8 cellular contexts compared by ENCODE assay signal in genomic region chr11:65625628-65626342, GRCh38. TPM values are rescaled to one million over a fixed set of nuclear protein-coding genes. Genes with fewer than 3 reads are reported as not detected.
A peak's percentile ranks its signal among the peaks of the same experiment; 100 is the strongest.
DNase-seq lines count a peak whose midpoint lies in the region; ATAC-seq and TF ChIP-seq lines count a peak whose summit lies in the region.

No MANE protein-coding gene starts in this region.

- H3K4me3 Mint-ChIP-seq in MCF 10A (ENCODE audit: unreplicated experiment): no peak overlapping the region
- H3K4me3 Mint-ChIP-seq in activated naive CD8-positive, alpha-beta T cell treated with anti-CD3 and anti-CD28 coated beads, Interleukin-2, amount 10 ng/mL, durations not matched to agents 7 days and 5 days: no peak overlapping the region

- no peaks in the 10 kb centered on the region for H3K9me3 Mint-ChIP-seq in MCF 10A (ENCODE audit: unreplicated experiment)
- no peaks in the 10 kb centered on the region for H3K9me3 Mint-ChIP-seq in activated naive CD8-positive, alpha-beta T cell treated with anti-CD3 and anti-CD28 coated beads, Interleukin-2, amount 10 ng/mL, durations not matched to agents 7 days and 5 days

- BruUV-seq in MCF 10A (replicated peaks; lab: Mats Ljungman, UMichigan): no TSS peak
- no TSS peak for BruUV-seq in OCI-LY7 (replicated peaks; lab: Mats Ljungman, UMichigan)

- no peaks in the 10 kb centered on the region for H3K4me1 Mint-ChIP-seq in MCF 10A (ENCODE audit: insufficient read depth, unreplicated experiment)
- H3K4me1 Mint-ChIP-seq in activated naive CD8-positive, alpha-beta T cell treated with anti-CD3 and anti-CD28 coated beads, Interleukin-2, amount 10 ng/mL, durations not matched to agents 7 days and 5 days: peaks cover 9% of the 10 kb centered on the region

- POLR2A ChIA-PET in MCF 10A (lab: Yijun Ruan, JAX): interaction anchor here (0.6 kb wide), 1 partner anchor 29 kb away, joined by 3 read pairs; no protein-coding TSS in a partner anchor
- POLR2A ChIA-PET in OCI-LY7 (lab: Charles Lee): no interaction called here
- POLR2A ChIA-PET in activated naive CD8-positive, alpha-beta T cell treated with anti-CD3 and anti-CD28 coated beads, Interleukin-2, amount 10 ng/mL, durations not matched to agents 7 days and 5 days (lab: Charles Lee): interaction anchor here (0.8 to 2.1 kb wide), 5 partner anchors 9 to 426 kb away, joined by 3 to 9 read pairs (median 4); partner anchors contain the start of genes MAP3K11, PCNX3 and SF3B2

- in situ Hi-C loops in T47D (cut with HindIII; ENCODE audit: low pct_unique_long_range_greater_than_20kb, low sequenced_read_pairs): no loop called here

- H3K27me3 Mint-ChIP-seq in MCF 10A (ENCODE audit: insufficient read depth, unreplicated experiment): no peaks in the 10 kb centered on the region
- no peaks in the 10 kb centered on the region for H3K27me3 Mint-ChIP-seq in activated naive CD8-positive, alpha-beta T cell treated with anti-CD3 and anti-CD28 coated beads, Interleukin-2, amount 10 ng/mL, durations not matched to agents 7 days and 5 days

- H3K36me3 ChIP-seq in OCI-LY7 (ENCODE audit: insufficient read depth, low read length) (peaks cover 93% of the 10 kb centered on the region), cardiac muscle cell (peaks cover 44% of the 10 kb centered on the region), sigmoid colon (peaks cover 43 to 99% (median 73%) of the 10 kb centered on the region in 4 donors)

- no peak for TF ChIP-seq EP300 in sigmoid colon (IDR thresholded peaks at IDR 0.05)

- no peak overlapping the region for H2AFZ ChIP-seq in OCI-LY7 (ENCODE audit: low read length)

- no peaks in the 10 kb centered on the region for H3K9me2 ChIP-seq in OCI-LY7 (ENCODE audit: insufficient read depth, low read length)

- ATAC-seq in activated naive CD8-positive, alpha-beta T cell treated with anti-CD3 and anti-CD28 coated beads, Interleukin-2, amount 10 ng/mL, durations not matched to agents 7 days and 5 days (ENCODE audit: low read depth): peak; percentile 81
- ATAC-seq in GM18511 (IDR thresholded peaks at IDR 0.05; ENCODE audit: unreplicated experiment) (no peak), GM21786 (IDR thresholded peaks at IDR 0.05; ENCODE audit: unreplicated experiment) (no peak)

- 58 to 73% methylated on average over 30 of the region's 30 CpGs for WGBS in sigmoid colon, 2 donors

- no peaks in the 10 kb centered on the region for H3K4me1 ChIP-seq in OCI-LY7 (ENCODE audit: insufficient read depth, low read length, poor library complexity, severe bottlenecking)
- no peaks in the 10 kb centered on the region for H3K4me1 ChIP-seq in cardiac muscle cell (ENCODE audit: low read depth)
- H3K4me1 ChIP-seq in sigmoid colon: peaks cover 0 to 5% (median 2%) of the 10 kb centered on the region in 4 donors

- intact Hi-C loops in MCF 10A (cut with micrococcal nuclease) (no loop called here), OCI-LY7 (cut with micrococcal nuclease; ENCODE audit: unreplicated experiment) (loop anchor here (1.0 to 5.0 kb wide), 2 partner anchors 37 to 82 kb away; partner anchors contain the start of gene RELA), sigmoid colon (cut with DNase I) (loop anchor here (5.0 to 10.0 kb wide), 2 partner anchors 82 to 189 kb away; no protein-coding TSS in a partner anchor)

- peaks cover 37% of the 10 kb centered on the region for H3K36me3 Mint-ChIP-seq in MCF 10A (ENCODE audit: insufficient read depth, unreplicated experiment)
- peaks cover 12% of the 10 kb centered on the region for H3K36me3 Mint-ChIP-seq in activated naive CD8-positive, alpha-beta T cell treated with anti-CD3 and anti-CD28 coated beads, Interleukin-2, amount 10 ng/mL, durations not matched to agents 7 days and 5 days

- H3K27me3 ChIP-seq in cardiac muscle cell: no peaks in the 10 kb centered on the region
- no peaks in the 10 kb centered on the region for H3K27me3 ChIP-seq in sigmoid colon

- H4K20me1 ChIP-seq in OCI-LY7 (ENCODE audit: insufficient read depth, low read length): no peaks in the 10 kb centered on the region

- DNase-seq in T47D (ENCODE audit: low read depth in 1 of 2, low spot score in 1 of 2) (peak; percentile 47 to 57), MCF 10A (ENCODE audit: unreplicated experiment) (no peak), OCI-LY7 (ENCODE audit: low spot score) (peak; percentile 55), cardiac muscle cell (ENCODE audit: low read depth in 1 of 2, low spot score in 1 of 2) (peak; percentile 50 to 64), sigmoid colon (no peak)
- DNase-seq in activated naive CD8-positive, alpha-beta T cell treated with anti-CD3 and anti-CD28 coated beads, Interleukin-2, amount 10 ng/mL, durations not matched to agents 7 days and 5 days: peak; percentile 73

- H3K27ac ChIP-seq in OCI-LY7 (ENCODE audit: low read depth, low read length, poor library complexity, severe bottlenecking): no peak overlapping the region
- no peak overlapping the region for H3K27ac ChIP-seq in cardiac muscle cell
- H3K27ac ChIP-seq in sigmoid colon: no peak overlapping the region

- CTCF ChIA-PET in MCF 10A (lab: Yijun Ruan, JAX): interaction anchor here (0.6 to 0.9 kb wide), 3 partner anchors 33 to 287 kb away, joined by 3 to 4 read pairs (median 3); no protein-coding TSS in a partner anchor
- CTCF ChIA-PET in OCI-LY7 (lab: Charles Lee; ENCODE audit: unreplicated experiment): interaction anchor here (1.2 kb wide), 1 partner anchor 13 kb away, joined by 5 read pairs; no protein-coding TSS in a partner anchor

- H3K9me3 ChIP-seq in OCI-LY7 (ENCODE audit: low read length): no peaks in the 10 kb centered on the region
- no peaks in the 10 kb centered on the region for H3K9me3 ChIP-seq in cardiac muscle cell (ENCODE audit: low read depth)
- H3K9me3 ChIP-seq in sigmoid colon: no peaks in the 10 kb centered on the region

- TF ChIP-seq CTCF in MCF 10A (IDR thresholded peaks at IDR 0.05; ENCODE audit: unreplicated experiment) (no peak), OCI-LY7 (conservative IDR thresholded peaks at IDR 0.05; ENCODE audit: low read length) (peak; percentile 81), cardiac muscle cell (IDR thresholded peaks at IDR 0.05; ENCODE audit: low read depth, low read length) (peak; percentile 50), sigmoid colon (IDR thresholded peaks at IDR 0.05) (peak; percentile 25 to 58 (median 56))

- no peak for TF ChIP-seq POLR2A in sigmoid colon (IDR thresholded peaks at IDR 0.05)

- no peak overlapping the region for H3K27ac Mint-ChIP-seq in MCF 10A (ENCODE audit: low read depth, unreplicated experiment)
- peak overlapping the region; percentile 77 for H3K27ac Mint-ChIP-seq in activated naive CD8-positive, alpha-beta T cell treated with anti-CD3 and anti-CD28 coated beads, Interleukin-2, amount 10 ng/mL, durations not matched to agents 7 days and 5 days

- no peak overlapping the region for H3K4me2 ChIP-seq in OCI-LY7 (ENCODE audit: low read length)

- no peaks in the 10 kb centered on the region for H3K79me2 ChIP-seq in OCI-LY7 (ENCODE audit: insufficient read depth, low read depth, low read length)

- H3K4me3 ChIP-seq in OCI-LY7 (ENCODE audit: low read depth, low read length, poor library complexity, severe bottlenecking) (no peak overlapping the region), cardiac muscle cell (no peak overlapping the region), sigmoid colon (no peak overlapping the region)

RNA-seq across cellular contexts. Expression of gene PCNX3, which starts 10.2 kb away (rescaled TPM):
- total RNA-seq in MCF 10A (2022) (40.9 and 45.8 TPM in 2 replicates), OCI-LY7 (2022) (66.7 and 70.7 TPM in 2 replicates), cardiac muscle cell (40.9 and 42.7 TPM in 2 replicates), sigmoid colon (10 to 100 TPM; 10.7 to 21.3 (median 14.3) TPM)
- 29.9 and 36.2 TPM in 2 replicates for total RNA-seq in OCI-LY7 (2014; rRNA removed; shearing (Covaris generic))
- 10 to 100 TPM; 57.2 to 60.2 TPM for total RNA-seq in activated naive CD8-positive, alpha-beta T cell treated with anti-CD3 and anti-CD28 coated beads, Interleukin-2, amount 10 ng/mL, durations not matched to agents 7 days and 5 days
- polyA plus RNA-seq in cardiac muscle cell (18.9 and 22.0 TPM in 2 replicates), sigmoid colon (10 to 100 TPM in 1 of 3 donors, 1 to 10 TPM in 2; 6.0 to 35.0 (median 6.6) TPM)

RNA-seq across cellular contexts. Expression of gene MAP3K11, which starts 11.8 kb away (rescaled TPM):
- total RNA-seq in MCF 10A (2022): 35.2 and 39.7 TPM in 2 replicates
- 32.0 and 33.4 TPM in 2 replicates for total RNA-seq in OCI-LY7 (2014; rRNA removed; shearing (Covaris generic))
- 50.6 and 53.2 TPM in 2 replicates for total RNA-seq in OCI-LY7 (2022)
- 10 to 100 TPM; 69.9 to 73.1 TPM for total RNA-seq in activated naive CD8-positive, alpha-beta T cell treated with anti-CD3 and anti-CD28 coated beads, Interleukin-2, amount 10 ng/mL, durations not matched to agents 7 days and 5 days
- total RNA-seq in cardiac muscle cell: 44.8 and 63.1 TPM in 2 replicates
- polyA plus RNA-seq in cardiac muscle cell: 25.9 and 31.2 TPM in 2 replicates
- total RNA-seq in sigmoid colon: 10 to 100 TPM; 18.5 to 52.1 (median 26.3) TPM
- polyA plus RNA-seq in sigmoid colon: 10 to 100 TPM; 48.6 to 71.2 (median 71.0) TPM

RNA-seq across cellular contexts. Expression of gene SIPA1, which starts 12.1 kb away (rescaled TPM):
- total RNA-seq in MCF 10A (2022) (4.9 TPM in 2 replicates), OCI-LY7 (2022) (156 and 160 TPM in 2 replicates), cardiac muscle cell (17.3 and 25.9 TPM in 2 replicates), sigmoid colon (10 to 100 TPM; 19.9 to 30.7 (median 28.2) TPM)
- 57.6 and 95.4 TPM in 2 replicates for total RNA-seq in OCI-LY7 (2014; rRNA removed; shearing (Covaris generic))
- 100 to 1,000 TPM; 245 to 266 TPM for total RNA-seq in activated naive CD8-positive, alpha-beta T cell treated with anti-CD3 and anti-CD28 coated beads, Interleukin-2, amount 10 ng/mL, durations not matched to agents 7 days and 5 days
- polyA plus RNA-seq in cardiac muscle cell (21.6 and 33.7 TPM in 2 replicates), sigmoid colon (10 to 100 TPM; 20.3 to 53.6 (median 34.8) TPM)

RNA-seq across cellular contexts. Expression of gene KCNK7, which starts 30.2 kb away (rescaled TPM):
- total RNA-seq in MCF 10A (2022) (0.25 TPM in 1 of 2 replicates, not detected in the other), OCI-LY7 (2022) (0.68 and 1.6 TPM in 2 replicates), cardiac muscle cell (0.25 TPM in 1 of 2 replicates, not detected in the other), sigmoid colon (under 1 TPM in 2 of 4 donors, not detected in 2; 0.54 to 0.71 TPM)
- total RNA-seq in OCI-LY7 (2014; rRNA removed; shearing (Covaris generic)): 1.4 TPM in 1 of 2 replicates, not detected in the other
- 1 to 10 TPM in 1 of 2 experiments, under 1 TPM in 1; 0.96 to 1.0 TPM for total RNA-seq in activated naive CD8-positive, alpha-beta T cell treated with anti-CD3 and anti-CD28 coated beads, Interleukin-2, amount 10 ng/mL, durations not matched to agents 7 days and 5 days
- polyA plus RNA-seq in cardiac muscle cell (not detected in 2 replicates), sigmoid colon (1 to 10 TPM in 1 of 3 donors, not detected in 2; 1.4 TPM)

RNA-seq across cellular contexts. Expression of gene RELA, which starts 36.9 kb away (rescaled TPM):
- total RNA-seq in MCF 10A (2022) (82.1 and 83.0 TPM in 2 replicates), OCI-LY7 (2022) (78.9 and 82.5 TPM in 2 replicates), cardiac muscle cell (39.8 and 51.9 TPM in 2 replicates), sigmoid colon (10 to 100 TPM; 36.4 to 62.6 (median 46.9) TPM)
- total RNA-seq in OCI-LY7 (2014; rRNA removed; shearing (Covaris generic)): 40.4 and 48.0 TPM in 2 replicates
- 100 to 1,000 TPM; 112 to 117 TPM for total RNA-seq in activated naive CD8-positive, alpha-beta T cell treated with anti-CD3 and anti-CD28 coated beads, Interleukin-2, amount 10 ng/mL, durations not matched to agents 7 days and 5 days
- polyA plus RNA-seq in cardiac muscle cell (46.2 and 46.5 TPM in 2 replicates), sigmoid colon (10 to 100 TPM; 33.6 to 45.6 (median 37.5) TPM)

Comparison
In these comparisons a context has a peak if more than half of its experiments do, and no peak if none do; other contexts are left out.
1. DNase-seq: peak in T47D (2 of 2), OCI-LY7 (single experiment), activated naive CD8-positive, alpha-beta T cell treated with anti-CD3 and anti-CD28 coated beads, Interleukin-2, amount 10 ng/mL, durations not matched to agents 7 days and 5 days (single experiment) and cardiac muscle cell (2 of 2); none in MCF 10A (single experiment) and sigmoid colon (single experiment).